8 cellular contexts compared by ENCODE assay signal in the genomic region with DNA sequence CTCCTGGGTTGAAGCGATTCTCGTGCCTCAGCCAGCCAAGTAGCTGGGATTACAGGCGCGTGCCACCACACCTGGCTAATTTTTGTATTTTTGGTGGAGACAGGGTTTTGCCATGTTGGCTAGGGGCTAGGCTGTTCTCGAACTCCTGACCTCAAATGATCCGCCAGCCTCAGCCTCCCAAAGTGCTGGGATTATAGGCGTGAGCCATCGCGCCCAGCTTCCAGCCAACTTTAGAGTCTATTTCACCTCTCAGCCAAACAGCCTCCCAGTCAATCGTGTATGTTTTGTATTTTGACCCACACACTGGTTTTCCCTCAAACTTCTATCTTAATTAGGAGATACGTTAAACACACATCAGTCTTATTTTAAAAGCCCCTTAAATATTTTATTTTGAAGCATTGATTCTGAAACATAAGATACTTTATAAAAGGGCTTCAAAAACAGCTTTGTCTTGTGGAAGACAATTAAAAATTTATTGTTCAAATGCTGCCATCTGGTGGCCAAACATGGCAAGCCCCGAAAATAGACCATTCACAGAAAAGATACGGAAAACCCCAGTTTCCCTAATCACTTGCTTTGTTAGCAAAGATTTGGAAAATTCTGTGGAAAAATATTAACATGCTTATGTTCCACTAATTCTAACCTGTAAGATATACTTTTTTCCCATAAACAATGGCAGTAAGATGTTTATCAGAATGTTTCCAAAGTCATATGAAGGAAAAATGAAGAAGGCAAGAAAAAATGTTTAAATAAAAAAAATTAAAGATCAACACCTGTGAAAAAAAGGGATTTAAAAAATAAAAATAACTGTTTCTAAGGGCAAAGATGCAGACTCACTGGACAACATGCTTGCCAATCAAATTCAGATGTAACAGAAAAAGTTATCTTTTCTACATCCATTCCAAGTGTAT. TPM values are rescaled to one million over a fixed set of nuclear protein-coding genes. Genes with fewer than 3 reads are reported as not detected.
A peak's percentile ranks its signal among the peaks of the same experiment; 100 is the strongest.
DNase-seq lines count a peak whose midpoint lies in the region; ATAC-seq lines count a peak whose summit lies in the region.

No MANE protein-coding gene starts in this region.

- no peak overlapping the region for H3K27ac ChIP-seq in mesendoderm (ENCODE audit: low read depth, low read length)

- H2BK120ac ChIP-seq in mesendoderm (ENCODE audit: low read depth, low read length) = no peak overlapping the region

- H3K79me2 ChIP-seq in mesendoderm (ENCODE audit: control insufficient read depth, insufficient read depth, low read length) = no peaks in the 10 kb centered on the region

- no peak overlapping the region for H3K18ac ChIP-seq in mesendoderm (ENCODE audit: low read length)

- H2BK15ac ChIP-seq in mesendoderm (replicated peaks; ENCODE audit: low read depth) = no peak overlapping the region

- H2BK5ac ChIP-seq in mesendoderm (ENCODE audit: low read length) = no peak overlapping the region

- ATAC-seq in esophagus mucosa = no peak

- H3K56ac ChIP-seq in mesendoderm (ENCODE audit: low read length) = no peak overlapping the region

- H3K4me2 ChIP-seq in mesendoderm (ENCODE audit: low read length) = no peak overlapping the region

- H3K79me1 ChIP-seq in mesendoderm (ENCODE audit: low read length) = no peaks in the 10 kb centered on the region

- H3K4me1 ChIP-seq in mesendoderm (ENCODE audit: control insufficient read depth, low read depth, low read length) = no peaks in the 10 kb centered on the region

- no peak overlapping the region for H3K4me3 ChIP-seq in mesendoderm (ENCODE audit: low read length)

- H3K27me3 ChIP-seq in mesendoderm (ENCODE audit: insufficient read depth, low read length, poor library complexity) = no peaks in the 10 kb centered on the region

- no peak overlapping the region for H3K9ac ChIP-seq in mesendoderm (ENCODE audit: low read length)

- no peak overlapping the region for H3K4ac ChIP-seq in mesendoderm (ENCODE audit: low read depth, low read length)

- no peak overlapping the region for H2AK5ac ChIP-seq in mesendoderm (ENCODE audit: low read length)

- H4K5ac ChIP-seq in mesendoderm (ENCODE audit: low read length) = no peak overlapping the region

- peak; percentile 27 for DNase-seq in NCI-H510A treated with DMSO at 0.1 percent for 48 hours (lab: John Stamatoyannopoulos, UW)
- no peak for DNase-seq in NCI-H510A (lab: John Stamatoyannopoulos, UW)
- DNase-seq in NCI-H1694 treated with DMSO at 0.1 percent for 48 hours (lab: John Stamatoyannopoulos, UW) = peak; percentile 41
- DNase-seq in activated CD4-positive, alpha-beta T cell treated with anti-CD3 and anti-CD28 coated beads, Interleukin-2, amount 50 U/mL, for 1 hour = peak; percentile 56
- DNase-seq in effector CD4-positive, alpha-beta T cell = peak; percentile 42
- DNase-seq in mesendoderm = peak; percentile 36
- peak; percentile 3 to 61 (median 24) for DNase-seq in stimulated activated naive CD4-positive, alpha-beta T cell (lab: John Stamatoyannopoulos, UW)

- no peak overlapping the region for H4K8ac ChIP-seq in mesendoderm (ENCODE audit: low read depth, low read length)

- no peak overlapping the region for H3K23ac ChIP-seq in mesendoderm (ENCODE audit: low read length)

- H3K36me3 ChIP-seq in mesendoderm (ENCODE audit: control insufficient read depth, insufficient read depth, low read length) = peaks cover under 1% of the 10 kb centered on the region

- WGBS in mesendoderm (ENCODE audit: extremely low coverage, insufficient coverage, low lambda C conversion rate) = no CpG with 5 or more reads among the region's 13 CpGs

RNA-seq across cellular contexts. Expression of gene APTX, which starts 33.1 kb away (rescaled TPM):
- polyA plus RNA-seq in mesendoderm (2013, experiment 1 of 2) = 35.3 TPM
- 36.5 TPM for polyA plus RNA-seq in mesendoderm (2013, experiment 2 of 2)
- 31.4 TPM for total RNA-seq in esophagus mucosa

RNA-seq across cellular contexts. Expression of gene DNAJA1, which starts 56.7 kb away (rescaled TPM):
- polyA plus RNA-seq in mesendoderm (2013, experiment 1 of 2) = 230 TPM
- polyA plus RNA-seq in mesendoderm (2013, experiment 2 of 2) = 230 TPM
- 26.3 TPM for total RNA-seq in esophagus mucosa
